In the genomic region with DNA sequence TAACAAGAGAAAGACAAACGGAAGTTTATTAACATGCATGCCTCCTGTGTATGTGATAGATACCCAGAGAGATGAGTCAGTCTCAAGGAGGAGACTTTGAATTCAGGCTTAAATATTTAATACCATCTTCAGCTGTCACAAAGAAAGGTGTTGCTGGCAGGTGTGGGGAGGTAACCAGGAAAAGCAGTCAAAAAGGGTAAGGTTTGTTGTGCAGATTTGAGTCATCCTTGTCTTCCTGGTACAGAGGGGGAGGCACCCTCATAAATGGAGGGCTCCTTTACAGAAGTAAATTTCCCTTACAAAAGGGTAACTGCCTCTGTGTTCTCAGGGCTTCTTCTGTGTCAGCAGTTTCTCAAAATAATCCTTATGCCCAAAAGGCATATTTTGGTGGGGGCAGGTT, we compare ENCODE assay signal across 13 cellular contexts.
DNase-seq lines count a peak whose midpoint lies in the region; ATAC-seq and TF ChIP-seq lines count a peak whose summit lies in the region.
"Had no signal": no experiment of that assay in that cellular context is flagged by ENCODE, and none has a peak within 500 bp of the region (broad histone marks: within the 10 kb centered on the region; RNA-seq: fewer than 3 reads in every experiment).

No MANE protein-coding gene starts in this region.

- H3K9ac ChIP-seq in iPS-15b (ENCODE audit: low read depth, low read length) (peak overlapping the region; percentile 5), neuronal stem cell (ENCODE audit: low read depth, low read length, poor library complexity) (no peak overlapping the region)

- H3K4me1 ChIP-seq in iPS-15b (ENCODE audit: control insufficient read depth, insufficient read depth, low read length) (peaks cover 16% of the 10 kb centered on the region), neuronal stem cell (ENCODE audit: control insufficient read depth in 2 of 2, insufficient read depth in 1 of 2, low read depth in 1 of 2, low read length in 2 of 2) (peaks cover 0 to 9% of the 10 kb centered on the region in 2 donors)

- no peak overlapping the region for H3K4me3 Mint-ChIP-seq in CD14-positive monocyte
- no peak overlapping the region for H3K4me3 Mint-ChIP-seq in stimulated activated naive B cell treated with anti-CD40 and anti-IgM and Interleukin-4, amounts not matched to agents 10 μg/mL and 1 μg/mL and 100 μg/mL, for 72 hours
- H3K4me3 Mint-ChIP-seq: B cell; CD8-positive, alpha-beta T cell had no signal

- H3K4me3 ChIP-seq in H7 (ENCODE audit: insufficient read depth, low read depth, low read length): no peak overlapping the region
- peak overlapping the region; percentile 5 for H3K4me3 ChIP-seq in iPS-15b (ENCODE audit: low read depth, low read length)
- H3K4me3 ChIP-seq in neuronal stem cell (ENCODE audit: low read length in 2 of 2): no peak overlapping the region
- H3K4me3 ChIP-seq: K562 had no signal

- H4K8ac ChIP-seq in neuronal stem cell (ENCODE audit: low read depth, low read length): no peak overlapping the region

- peaks cover 0 to 3% (median 2%) of the 10 kb centered on the region in 3 donors for H3K27me3 Mint-ChIP-seq in CD14-positive monocyte (ENCODE audit: low read depth in 3 of 3)
- peaks cover 10 to 16% of the 10 kb centered on the region in 2 donors for H3K27me3 Mint-ChIP-seq in stimulated activated naive B cell treated with anti-CD40 and anti-IgM and Interleukin-4, amounts not matched to agents 10 μg/mL and 1 μg/mL and 100 μg/mL, for 72 hours

- no peak overlapping the region for H3K23ac ChIP-seq in neuronal stem cell (ENCODE audit: low read depth, low read length, poor library complexity)

- H3K36me3 Mint-ChIP-seq in CD14-positive monocyte: no peaks in the 10 kb centered on the region
- no peaks in the 10 kb centered on the region for H3K36me3 Mint-ChIP-seq in stimulated activated naive B cell treated with anti-CD40 and anti-IgM and Interleukin-4, amounts not matched to agents 10 μg/mL and 1 μg/mL and 100 μg/mL, for 72 hours
- H3K36me3 Mint-ChIP-seq: CD8-positive, alpha-beta T cell had no signal

- H3K9me3 Mint-ChIP-seq in CD14-positive monocyte: peaks cover 8 to 23% (median 21%) of the 10 kb centered on the region in 7 donors
- peaks cover 2 to 4% of the 10 kb centered on the region in 2 donors for H3K9me3 Mint-ChIP-seq in stimulated activated naive B cell treated with anti-CD40 and anti-IgM and Interleukin-4, amounts not matched to agents 10 μg/mL and 1 μg/mL and 100 μg/mL, for 72 hours
- H3K9me3 Mint-ChIP-seq: CD8-positive, alpha-beta T cell had no signal

- no peak overlapping the region for H2BK5ac ChIP-seq in neuronal stem cell (ENCODE audit: low read length)

- H2AK5ac ChIP-seq in neuronal stem cell (ENCODE audit: low read depth, low read length): no peak overlapping the region

- no peaks in the 10 kb centered on the region for H3K36me3 ChIP-seq in H7 (replicated peaks; ENCODE audit: control insufficient read depth, insufficient read depth, low read length)
- H3K36me3 ChIP-seq in iPS-15b (ENCODE audit: control insufficient read depth, insufficient read depth, low read length): no peaks in the 10 kb centered on the region
- no peaks in the 10 kb centered on the region for H3K36me3 ChIP-seq in neuronal stem cell (replicated peaks in 1 of 2; ENCODE audit: control insufficient read depth in 2 of 2, insufficient read depth in 2 of 2, low read length in 2 of 2)

- peak; percentile 68 for DNase-seq in H7
- DNase-seq in caudate nucleus (lab: John Stamatoyannopoulos, UW): peak in 14 of 61 donors; percentile 9 to 80 (median 36)
- no peak for DNase-seq in neuronal stem cell (ENCODE audit: low spot score)
- no peak for DNase-seq in CD14-positive monocyte (ENCODE audit: low spot score)
- no peak for DNase-seq in NCI-H446 treated with DMSO at 0.1 percent for 48 hours (lab: John Stamatoyannopoulos, UW)
- DNase-seq in stimulated activated naive B cell treated with anti-CD40 and anti-IgM and Interleukin-4, amounts not matched to agents 10 μg/mL and 1 μg/mL and 100 μg/mL, for 72 hours: no peak
- DNase-seq: ACHN; CD8-positive, alpha-beta T cell; HCEC 1CT; SHP77 treated with DMSO at 0.1 percent for 48 hours had no signal

- no peak overlapping the region for H4K91ac ChIP-seq in neuronal stem cell (ENCODE audit: low read depth, low read length, poor library complexity)

- H3K27ac Mint-ChIP-seq in CD14-positive monocyte: no peak overlapping the region
- no peak overlapping the region for H3K27ac Mint-ChIP-seq in stimulated activated naive B cell treated with anti-CD40 and anti-IgM and Interleukin-4, amounts not matched to agents 10 μg/mL and 1 μg/mL and 100 μg/mL, for 72 hours
- H3K27ac Mint-ChIP-seq: B cell; CD8-positive, alpha-beta T cell had no signal

- H3K9me3 ChIP-seq in iPS-15b (ENCODE audit: control insufficient read depth, insufficient read depth, low read length): peaks cover 10% of the 10 kb centered on the region
- peaks cover 0 to 2% of the 10 kb centered on the region in 2 donors for H3K9me3 ChIP-seq in neuronal stem cell (replicated peaks in 1 of 2; ENCODE audit: control insufficient read depth in 2 of 2, insufficient read depth in 1 of 2, low read depth in 1 of 2, low read length in 2 of 2)

- H3K27ac ChIP-seq in caudate nucleus (ENCODE audit: low read depth, low read length) (peak overlapping the region; percentile 46), neuronal stem cell (replicated peaks; ENCODE audit: low read length) (no peak overlapping the region)

- peak overlapping the region; percentile 40 for H2AFZ ChIP-seq in neuronal stem cell (ENCODE audit: low read length)

- no peaks in the 10 kb centered on the region for H3K4me1 Mint-ChIP-seq in CD14-positive monocyte
- H3K4me1 Mint-ChIP-seq in stimulated activated naive B cell treated with anti-CD40 and anti-IgM and Interleukin-4, amounts not matched to agents 10 μg/mL and 1 μg/mL and 100 μg/mL, for 72 hours: no peaks in the 10 kb centered on the region
- H3K4me1 Mint-ChIP-seq: B cell had no signal

- TF ChIP-seq CTCF in CD14-positive monocyte (IDR thresholded peaks at IDR 0.05): no peak

- H2BK120ac ChIP-seq in neuronal stem cell (ENCODE audit: low read depth, low read length): no peak overlapping the region

- no peak overlapping the region for H3K4me2 ChIP-seq in neuronal stem cell (ENCODE audit: insufficient read depth, low read length, poor library complexity, severe bottlenecking)

- H3K14ac ChIP-seq in neuronal stem cell (ENCODE audit: low read length): no peak overlapping the region

- H3K27me3 ChIP-seq in H7 (ENCODE audit: control insufficient read depth, insufficient read depth, low read length) (no peaks in the 10 kb centered on the region), iPS-15b (ENCODE audit: control insufficient read depth, insufficient read depth, low read length) (no peaks in the 10 kb centered on the region), neuronal stem cell (ENCODE audit: control insufficient read depth in 3 of 3, insufficient read depth in 3 of 3, low read depth in 1 of 3, low read length in 3 of 3) (no peaks in the 10 kb centered on the region)

- WGBS in neuronal stem cell (ENCODE audit: extremely low coverage in 2 of 2, insufficient read length in 2 of 2, insufficient replicate concordance in 1 of 2), 2 donors: no CpG with 5 or more reads among the region's 1 CpG

- no peak overlapping the region for H3K18ac ChIP-seq in neuronal stem cell (ENCODE audit: low read length)

- intact Hi-C loops in CD14-positive monocyte (cut with micrococcal nuclease): no loop called here

- H2BK12ac ChIP-seq in neuronal stem cell (ENCODE audit: low read length): no peak overlapping the region

- no peak overlapping the region for H3K4ac ChIP-seq in neuronal stem cell (ENCODE audit: low read length)

- no peak overlapping the region for H2BK15ac ChIP-seq in neuronal stem cell (ENCODE audit: low read length)

- no peak for ATAC-seq in stimulated activated naive B cell treated with anti-CD40 and anti-IgM and Interleukin-4, amounts not matched to agents 10 μg/mL and 1 μg/mL and 100 μg/mL, for 72 hours (replicated peaks)
- ATAC-seq: CD8-positive, alpha-beta T cell; K562 had no signal

- H3K79me1 ChIP-seq in neuronal stem cell (ENCODE audit: low read depth, low read length): no peaks in the 10 kb centered on the region
